Comparison of ENCODE assay signal across 8 cellular contexts in genomic region chr2:240991378-240992263, GRCh38. TPM values are rescaled to one million over a fixed set of nuclear protein-coding genes. Genes with fewer than 3 reads are reported as not detected.
DNase-seq lines count a peak whose midpoint lies in the region; FAIRE-seq and TF ChIP-seq lines count a peak whose summit lies in the region.

No MANE protein-coding gene starts in this region.

- H3K9me3 Mint-ChIP-seq in activated CD4-positive, alpha-beta T cell treated with anti-CD3 and anti-CD28 coated beads, Interleukin-2, amount 10 ng/mL, durations not matched to agents 7 days and 5 days: no peaks in the 10 kb centered on the region

- no peaks in the 10 kb centered on the region for H3K4me1 Mint-ChIP-seq in activated CD4-positive, alpha-beta T cell treated with anti-CD3 and anti-CD28 coated beads, Interleukin-2, amount 10 ng/mL, durations not matched to agents 7 days and 5 days

- no peaks in the 10 kb centered on the region for H3K9me3 ChIP-seq in MM.1S (replicated peaks; ENCODE audit: insufficient read depth, low read length)

- peaks cover 14% of the 10 kb centered on the region; the same call in 1 of the 2 replicates for H3K27me3 ChIP-seq in MM.1S (replicated peaks; ENCODE audit: insufficient read depth, low read length)

- no peaks in the 10 kb centered on the region for H3K36me3 ChIP-seq in MM.1S (replicated peaks; ENCODE audit: insufficient read depth, low read length)

- H3K4me3 ChIP-seq in MM.1S (ENCODE audit: low read length): no peak overlapping the region

- H3K27ac Mint-ChIP-seq in activated CD4-positive, alpha-beta T cell treated with anti-CD3 and anti-CD28 coated beads, Interleukin-2, amount 10 ng/mL, durations not matched to agents 7 days and 5 days: no peak overlapping the region

- H4K20me1 ChIP-seq in MM.1S (ENCODE audit: insufficient read depth, low read length): no peaks in the 10 kb centered on the region

- no peak overlapping the region for H3K4me3 Mint-ChIP-seq in activated CD4-positive, alpha-beta T cell treated with anti-CD3 and anti-CD28 coated beads, Interleukin-2, amount 10 ng/mL, durations not matched to agents 7 days and 5 days

- no peak for TF ChIP-seq CTCF in MM.1S (IDR thresholded peaks at IDR 0.05; ENCODE audit: low read length)
- TF ChIP-seq CTCF in GM10248 (IDR thresholded peaks at IDR 0.05; ENCODE audit: control extremely low read depth, extremely low read depth, low read depth, missing control alignments): no peak

- H3K9ac ChIP-seq in MM.1S (ENCODE audit: low read length): no peak overlapping the region

- H3K36me3 Mint-ChIP-seq in activated CD4-positive, alpha-beta T cell treated with anti-CD3 and anti-CD28 coated beads, Interleukin-2, amount 10 ng/mL, durations not matched to agents 7 days and 5 days (ENCODE audit: low read depth): no peaks in the 10 kb centered on the region

- H3K27me3 Mint-ChIP-seq in activated CD4-positive, alpha-beta T cell treated with anti-CD3 and anti-CD28 coated beads, Interleukin-2, amount 10 ng/mL, durations not matched to agents 7 days and 5 days: no peaks in the 10 kb centered on the region

- no peak for TF ChIP-seq POLR2A in GM12892 (IDR thresholded peaks at IDR 0.05; ENCODE audit: low read depth, low read length)

- POLR2A ChIA-PET in GM10248 (lab: Yijun Ruan, JAX): no interaction called here
- POLR2A ChIA-PET in activated CD4-positive, alpha-beta T cell treated with anti-CD3 and anti-CD28 coated beads, Interleukin-2, amount 10 ng/mL, durations not matched to agents 7 days and 5 days (lab: Charles Lee): no interaction called here

- FAIRE-seq in GM12892 (lab: Jason Lieb, UNC): no peak

- H3K9me2 ChIP-seq in MM.1S (replicated peaks; ENCODE audit: insufficient read depth, low read length): no peaks in the 10 kb centered on the region

- H3K4me2 ChIP-seq in MM.1S (ENCODE audit: low read depth, low read length): no peak overlapping the region

- DNase-seq in ELR (ENCODE audit: low read depth): peak; percentile 98
- peak; percentile 18 for DNase-seq in NCI-H69 (lab: John Stamatoyannopoulos, UW)
- peak; percentile 99 for DNase-seq in dermis blood vessel endothelial cell
- peak; percentile 95 for DNase-seq in mesenteric fat pad (ENCODE audit: low spot score)
- DNase-seq in MM.1S: no peak
- DNase-seq in GM10248 (ENCODE audit: extremely low spot score): no peak
- no peak for DNase-seq in activated CD4-positive, alpha-beta T cell treated with anti-CD3 and anti-CD28 coated beads, Interleukin-2, amount 10 ng/mL, durations not matched to agents 7 days and 5 days
- no peak for DNase-seq in GM12892 (ENCODE audit: insufficient read length)

- no peaks in the 10 kb centered on the region for H3K79me2 ChIP-seq in MM.1S (ENCODE audit: low read length)

- CTCF ChIA-PET in GM10248 (lab: Yijun Ruan, JAX): no interaction called here
- CTCF ChIA-PET in activated CD4-positive, alpha-beta T cell treated with anti-CD3 and anti-CD28 coated beads, Interleukin-2, amount 10 ng/mL, durations not matched to agents 7 days and 5 days (lab: Charles Lee): no interaction called here

- H3K27ac ChIP-seq in MM.1S (ENCODE audit: low read length): no peak overlapping the region

- no peak overlapping the region for H2AFZ ChIP-seq in MM.1S (ENCODE audit: low read length)

- peaks cover 5% of the 10 kb centered on the region; the same call in 1 of the 2 replicates for H3K4me1 ChIP-seq in MM.1S (ENCODE audit: low read length)

- no peaks in the 10 kb centered on the region for H3F3A ChIP-seq in MM.1S (ENCODE audit: insufficient read depth, low read length)

RNA-seq across cellular contexts. Expression of gene SNED1, which starts 6.8 kb away (rescaled TPM):
- 23.4 and 25.2 TPM in 2 replicates for total RNA-seq in dermis blood vessel endothelial cell
- 58.0 TPM for total RNA-seq in mesenteric fat pad
- 1 to 10 TPM; 6.1 to 8.6 TPM for total RNA-seq in activated CD4-positive, alpha-beta T cell treated with anti-CD3 and anti-CD28 coated beads, Interleukin-2, amount 10 ng/mL, durations not matched to agents 7 days and 5 days
- polyA plus RNA-seq in GM12892 (2012; ENCODE audit: missing spikeins): 3.2 TPM

Comparison
In these comparisons a context has a peak if more than half of its experiments do, and no peak if none do; other contexts are left out.
1. DNase-seq: peak in ELR (single experiment), NCI-H69 (single experiment), dermis blood vessel endothelial cell (single experiment) and mesenteric fat pad (single experiment); none in MM.1S (single experiment), GM10248 (single experiment), activated CD4-positive, alpha-beta T cell treated with anti-CD3 and anti-CD28 coated beads, Interleukin-2, amount 10 ng/mL, durations not matched to agents 7 days and 5 days (single experiment) and GM12892 (single experiment).